In the genomic region with DNA sequence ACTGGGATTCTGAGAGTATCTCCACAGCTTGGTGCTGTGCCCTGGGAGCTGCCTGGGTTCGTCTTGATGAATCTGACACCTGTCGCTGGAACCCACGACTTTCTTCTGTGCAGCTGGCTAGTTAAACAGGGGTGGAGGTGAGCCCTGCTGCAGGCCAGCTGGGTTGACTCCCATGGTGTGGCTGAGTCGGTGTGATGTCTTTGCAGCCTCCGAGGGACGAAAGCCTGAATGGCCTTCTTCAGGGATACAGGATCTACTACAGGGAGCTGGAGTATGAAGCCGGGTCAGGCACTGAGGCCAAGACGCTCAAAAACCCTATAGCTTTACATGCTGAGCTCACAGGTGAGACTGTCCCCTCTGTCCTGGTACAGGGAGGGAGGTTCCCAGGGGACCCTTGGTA, we compare ENCODE assay signal across 28 cellular contexts.
"Had no signal": no experiment of that assay in that cellular context is flagged by ENCODE, and none has a peak within 500 bp of the region (broad histone marks: within the 10 kb centered on the region; RNA-seq: fewer than 3 reads in every experiment).

No MANE protein-coding gene starts in this region.

- H3K36me3 ChIP-seq: breast epithelium, cardiac muscle cell, gastrocnemius medialis had no signal

- H3K27me3 Mint-ChIP-seq: activated CD4-positive, alpha-beta memory T cell treated with anti-CD3 and anti-CD28 coated beads for 36 hours; activated CD4-positive, alpha-beta T cell treated with anti-CD3 and anti-CD28 coated beads for 36 hours; activated CD4-positive, alpha-beta T cell treated with anti-CD3 and anti-CD28 coated beads, Interleukin-2, amount 10 ng/mL, durations not matched to agents 24 days and 14 days; activated naive CD4-positive, alpha-beta T cell treated with anti-CD3 and anti-CD28 coated beads, Interleukin-2, amount 10 ng/mL, durations not matched to agents 7 days and 5 days; activated naive CD8-positive, alpha-beta T cell treated with anti-CD3 and anti-CD28 coated beads, Interleukin-2, amount 10 ng/mL, durations not matched to agents 7 days and 5 days; activated T-cell treated with anti-CD3 and anti-CD28 coated beads, Interleukin-2, amount 50 U/mL, for 24 hours; brain; dendritic cell treated with granulocyte-macrophage colony-stimulating factor and Interleukin-4, amounts not matched to agents 40 ng/mL and 50 ng/mL, for 4 days had no signal

- H3K4me1 ChIP-seq: ascending aorta, breast epithelium, foreskin keratinocyte, gastrocnemius medialis had no signal

- H3K27me3 ChIP-seq: ascending aorta, cardiac muscle cell, dorsolateral prefrontal cortex, foreskin keratinocyte, gastrocnemius medialis had no signal

- H3K36me3 Mint-ChIP-seq: activated CD4-positive, alpha-beta memory T cell treated with anti-CD3 and anti-CD28 coated beads for 36 hours; activated naive CD4-positive, alpha-beta T cell treated with anti-CD3 and anti-CD28 coated beads, Interleukin-2, amount 10 ng/mL, durations not matched to agents 7 days and 5 days; activated naive CD4-positive, alpha-beta T cell treated with anti-CD3 and anti-CD28 coated beads, Interleukin-2, amount 50 U/mL, for 72 hours; activated naive CD8-positive, alpha-beta T cell treated with anti-CD3 and anti-CD28 coated beads, Interleukin-2, amount 10 ng/mL, durations not matched to agents 7 days and 5 days had no signal

- H3K4me1 Mint-ChIP-seq: activated CD4-positive, alpha-beta T cell treated with anti-CD3 and anti-CD28 coated beads for 36 hours; activated CD4-positive, alpha-beta T cell treated with anti-CD3 and anti-CD28 coated beads, Interleukin-2, amount 10 ng/mL, durations not matched to agents 24 days and 14 days; activated naive CD4-positive, alpha-beta T cell treated with anti-CD3 and anti-CD28 coated beads, Interleukin-2, amount 10 ng/mL, durations not matched to agents 7 days and 5 days; activated naive CD8-positive, alpha-beta T cell treated with anti-CD3 and anti-CD28 coated beads, Interleukin-2, amount 10 ng/mL, durations not matched to agents 7 days and 5 days; endodermal cell had no signal

- H3K9me3 Mint-ChIP-seq: activated CD4-positive, alpha-beta memory T cell treated with anti-CD3 and anti-CD28 coated beads for 36 hours; activated CD4-positive, alpha-beta T cell treated with anti-CD3 and anti-CD28 coated beads, Interleukin-2, amount 10 ng/mL, durations not matched to agents 24 days and 14 days; activated naive CD4-positive, alpha-beta T cell treated with anti-CD3 and anti-CD28 coated beads, Interleukin-2, amount 10 ng/mL, durations not matched to agents 7 days and 5 days; activated naive CD4-positive, alpha-beta T cell treated with anti-CD3 and anti-CD28 coated beads, Interleukin-2, amount 50 U/mL, for 72 hours; activated naive CD8-positive, alpha-beta T cell treated with anti-CD3 and anti-CD28 coated beads, Interleukin-2, amount 10 ng/mL, durations not matched to agents 7 days and 5 days; activated T-cell treated with anti-CD3 and anti-CD28 coated beads, Interleukin-2, amount 50 U/mL, for 24 hours; activated T-cell treated with anti-CD3 and anti-CD28 coated beads, Interleukin-2, amount 50 U/mL, for 72 hours; dendritic cell treated with granulocyte-macrophage colony-stimulating factor and Interleukin-4, amounts not matched to agents 40 ng/mL and 50 ng/mL, for 4 days had no signal

- H3K27ac ChIP-seq: ascending aorta, breast epithelium, cardiac muscle cell, coronary artery, dorsolateral prefrontal cortex, foreskin keratinocyte, gastrocnemius medialis had no signal

- H3K9me3 ChIP-seq: ascending aorta, breast epithelium, gastrocnemius medialis had no signal

- H3K4me3 Mint-ChIP-seq: activated CD4-positive, alpha-beta memory T cell treated with anti-CD3 and anti-CD28 coated beads for 36 hours; activated CD4-positive, alpha-beta T cell treated with anti-CD3 and anti-CD28 coated beads for 36 hours; activated CD4-positive, alpha-beta T cell treated with anti-CD3 and anti-CD28 coated beads, Interleukin-2, amount 10 ng/mL, durations not matched to agents 24 days and 14 days; activated naive CD4-positive, alpha-beta T cell treated with anti-CD3 and anti-CD28 coated beads, Interleukin-2, amount 10 ng/mL, durations not matched to agents 7 days and 5 days; activated naive CD8-positive, alpha-beta T cell treated with anti-CD3 and anti-CD28 coated beads, Interleukin-2, amount 10 ng/mL, durations not matched to agents 7 days and 5 days; activated T-cell treated with anti-CD3 and anti-CD28 coated beads, Interleukin-2, amount 50 U/mL, for 24 hours; activated T-cell treated with anti-CD3 and anti-CD28 coated beads, Interleukin-2, amount 50 U/mL, for 72 hours; brain; dendritic cell treated with granulocyte-macrophage colony-stimulating factor and Interleukin-4, amounts not matched to agents 40 ng/mL and 50 ng/mL, for 4 days; endodermal cell had no signal

- DNase-seq: activated CD4-positive, alpha-beta memory T cell treated with anti-CD3 and anti-CD28 coated beads for 36 hours; activated CD4-positive, alpha-beta T cell treated with anti-CD3 and anti-CD28 coated beads for 36 hours; activated CD4-positive, alpha-beta T cell treated with anti-CD3 and anti-CD28 coated beads, Interleukin-2, amount 10 ng/mL, durations not matched to agents 24 days and 14 days; activated CD4-positive, CD25-positive, alpha-beta regulatory T cell; activated CD4-positive, CD25-positive, alpha-beta regulatory T cell treated with anti-CD3 and anti-CD28 coated beads, Interleukin-2, amount 50 U/mL, for 72 hours; activated CD8-positive, alpha-beta memory T cell treated with anti-CD3 and anti-CD28 coated beads, Interleukin-2, amount 50 U/mL, for 48 hours; activated gamma-delta T cell; activated naive CD4-positive, alpha-beta T cell; activated naive CD4-positive, alpha-beta T cell treated with anti-CD3 and anti-CD28 coated beads, Interleukin-2, amount 10 ng/mL, durations not matched to agents 7 days and 5 days; activated naive CD8-positive, alpha-beta T cell treated with anti-CD3 and anti-CD28 coated beads, Interleukin-2, amount 10 ng/mL, durations not matched to agents 7 days and 5 days; activated T-cell treated with anti-CD3 and anti-CD28 coated beads for 4 hours; activated T-cell treated with anti-CD3 and anti-CD28 coated beads, Interleukin-2, amount 50 U/mL, for 24 hours; activated T-cell treated with anti-CD3 and anti-CD28 coated beads, Interleukin-2, amount 50 U/mL, for 72 hours; central memory CD4-positive, alpha-beta T cell; cerebellar nuclear complex; dorsolateral prefrontal cortex; effector memory CD4-positive, alpha-beta T cell; endodermal cell; foreskin keratinocyte; gastrocnemius medialis; T-helper 2 cell had no signal

- H3K27ac Mint-ChIP-seq: activated CD4-positive, alpha-beta memory T cell treated with anti-CD3 and anti-CD28 coated beads for 36 hours; activated CD4-positive, alpha-beta T cell treated with anti-CD3 and anti-CD28 coated beads for 36 hours; activated CD4-positive, alpha-beta T cell treated with anti-CD3 and anti-CD28 coated beads, Interleukin-2, amount 10 ng/mL, durations not matched to agents 24 days and 14 days; activated naive CD4-positive, alpha-beta T cell treated with anti-CD3 and anti-CD28 coated beads, Interleukin-2, amount 10 ng/mL, durations not matched to agents 7 days and 5 days; activated naive CD4-positive, alpha-beta T cell treated with anti-CD3 and anti-CD28 coated beads, Interleukin-2, amount 50 U/mL, for 72 hours; activated naive CD8-positive, alpha-beta T cell treated with anti-CD3 and anti-CD28 coated beads, Interleukin-2, amount 10 ng/mL, durations not matched to agents 7 days and 5 days; activated T-cell treated with anti-CD3 and anti-CD28 coated beads, Interleukin-2, amount 50 U/mL, for 24 hours; activated T-cell treated with anti-CD3 and anti-CD28 coated beads, Interleukin-2, amount 50 U/mL, for 72 hours; brain; dendritic cell treated with granulocyte-macrophage colony-stimulating factor and Interleukin-4, amounts not matched to agents 40 ng/mL and 50 ng/mL, for 4 days; endodermal cell had no signal

- H3K4me3 ChIP-seq: ascending aorta, breast epithelium, cardiac muscle cell, coronary artery, dorsolateral prefrontal cortex, gastrocnemius medialis had no signal
